In the genomic region with DNA sequence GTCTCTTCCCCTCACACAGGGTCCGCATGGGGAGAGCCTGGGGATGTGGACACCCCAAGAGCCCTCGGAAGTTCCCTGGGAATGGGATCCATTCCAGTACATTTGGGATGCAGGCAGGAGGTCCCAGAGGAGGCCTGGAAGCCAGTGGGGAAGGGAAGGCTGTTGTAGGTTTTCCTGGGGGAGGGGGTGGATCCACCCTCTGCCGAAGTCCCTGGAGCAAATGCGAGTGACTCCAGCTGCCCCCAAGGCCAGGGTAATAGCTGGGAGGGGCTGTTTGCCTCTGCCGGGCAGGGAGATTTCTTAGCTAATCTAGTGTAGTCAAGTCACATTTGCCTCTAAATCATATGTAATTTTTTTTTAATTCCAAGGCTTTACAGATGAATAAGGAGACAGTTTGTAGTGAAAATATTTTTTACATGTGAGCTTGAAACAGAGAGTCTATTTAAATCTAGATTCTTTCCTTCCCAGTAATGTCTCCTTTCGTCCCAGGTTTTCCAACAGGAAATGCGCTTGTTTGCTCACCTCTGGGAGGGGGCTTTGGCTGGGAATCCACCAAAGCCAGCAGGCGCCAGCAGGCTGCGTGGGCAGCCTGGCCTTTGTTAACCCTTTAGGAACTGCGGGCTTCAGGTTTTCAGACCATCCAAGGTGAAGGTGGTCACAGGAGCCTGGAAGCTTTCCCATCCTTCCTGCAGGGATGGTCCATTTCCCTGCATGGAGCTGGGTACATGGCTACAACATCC, we compare ENCODE assay signal across 15 cellular contexts. TPM values are rescaled to one million over a fixed set of nuclear protein-coding genes. Genes with fewer than 3 reads are reported as not detected.
DNase-seq lines count a peak whose midpoint lies in the region; FAIRE-seq and TF ChIP-seq lines count a peak whose summit lies in the region.
"Had no signal": no experiment of that assay in that cellular context is flagged by ENCODE, and none has a peak within 500 bp of the region (broad histone marks: within the 10 kb centered on the region; RNA-seq: fewer than 3 reads in every experiment).

No MANE protein-coding gene starts in this region.

- H3K36me3 ChIP-seq in astrocyte (ENCODE audit: insufficient read depth, low read length) (no peaks in the 10 kb centered on the region), neuronal stem cell (replicated peaks in 1 of 2; ENCODE audit: control insufficient read depth in 2 of 2, insufficient read depth in 2 of 2, low read length in 2 of 2) (no peaks in the 10 kb centered on the region), esophagus muscularis mucosa (peaks cover 0 to 62% (median 17%) of the 10 kb centered on the region in 4 donors)
- H3K36me3 ChIP-seq in effector memory CD4-positive, alpha-beta T cell (ENCODE audit: control insufficient read depth, insufficient read depth, low read length): peaks cover 36% of the 10 kb centered on the region
- H3K36me3 ChIP-seq: neutrophil had no signal

- H3K9ac ChIP-seq in H9 (ENCODE audit: extremely low read depth, insufficient read length, low read length) (no peak overlapping the region), astrocyte (ENCODE audit: low read length) (no peak overlapping the region), neuronal stem cell (ENCODE audit: low read depth, low read length, poor library complexity) (no peak overlapping the region)

- WGBS in H9 (ENCODE audit: extremely low coverage, insufficient read length, low lambda C conversion rate): no CpG with 5 or more reads among the region's 10 CpGs
- WGBS in neuronal stem cell (ENCODE audit: extremely low coverage in 2 of 2, insufficient read length in 2 of 2, insufficient replicate concordance in 1 of 2), 2 donors: no CpG with 5 or more reads among the region's 10 CpGs
- WGBS in esophagus muscularis mucosa: 74% methylated on average over 10 of the region's 10 CpGs

- H3K79me1 ChIP-seq in H9 (ENCODE audit: insufficient read depth, low read depth, low read length, poor library complexity, severe bottlenecking) (no peaks in the 10 kb centered on the region), neuronal stem cell (ENCODE audit: low read depth, low read length) (peaks cover 3% of the 10 kb centered on the region)

- H3K56ac ChIP-seq in H9 (ENCODE audit: insufficient read length, low read depth, low read length): no peak overlapping the region

- H4K8ac ChIP-seq in H9 (replicated peaks; ENCODE audit: insufficient read length, low read depth, low read length): no peak overlapping the region
- no peak overlapping the region for H4K8ac ChIP-seq in neuronal stem cell (ENCODE audit: low read depth, low read length)

- H3K27me3 ChIP-seq in H9 (ENCODE audit: insufficient read depth, low read length): no peaks in the 10 kb centered on the region
- H3K27me3 ChIP-seq in astrocyte (ENCODE audit: insufficient read depth, low read length): no peaks in the 10 kb centered on the region
- no peaks in the 10 kb centered on the region for H3K27me3 ChIP-seq in neuronal stem cell (ENCODE audit: control insufficient read depth in 3 of 3, insufficient read depth in 3 of 3, low read depth in 1 of 3, low read length in 3 of 3)
- H3K27me3 ChIP-seq in effector memory CD4-positive, alpha-beta T cell (replicated peaks; ENCODE audit: control insufficient read depth, insufficient read depth, low read length, poor library complexity, severe bottlenecking): no peaks in the 10 kb centered on the region
- H3K27me3 ChIP-seq in esophagus muscularis mucosa: no peaks in the 10 kb centered on the region
- H3K27me3 ChIP-seq: stomach had no signal

- H3K14ac ChIP-seq in H9 (ENCODE audit: insufficient read depth, low read length) (peak overlapping the region; percentile 25; the same call in 1 of the 2 replicates), neuronal stem cell (ENCODE audit: low read length) (no peak overlapping the region)

- H3K4me1 ChIP-seq in H9 (ENCODE audit: insufficient read depth, low read length) (peaks cover 4% of the 10 kb centered on the region), astrocyte (ENCODE audit: insufficient read depth, low read length) (peaks cover 23% of the 10 kb centered on the region), neuronal stem cell (ENCODE audit: control insufficient read depth in 2 of 2, insufficient read depth in 1 of 2, low read depth in 1 of 2, low read length in 2 of 2) (peaks cover 14 to 26% of the 10 kb centered on the region in 2 donors), esophagus muscularis mucosa (peaks cover 16 to 31% (median 20%) of the 10 kb centered on the region in 4 donors)
- peaks cover 35% of the 10 kb centered on the region for H3K4me1 ChIP-seq in effector memory CD4-positive, alpha-beta T cell (ENCODE audit: control insufficient read depth, insufficient read depth, low read length, poor library complexity, severe bottlenecking)

- H3K36me3 Mint-ChIP-seq in H9 (ENCODE audit: insufficient read depth in 1 of 3, low read depth in 3 of 3) (no peaks in the 10 kb centered on the region), astrocyte (ENCODE audit: low read depth, unreplicated experiment) (no peaks in the 10 kb centered on the region)

- TF ChIP-seq POLR2A in esophagus muscularis mucosa (IDR thresholded peaks at IDR 0.05; ENCODE audit: low read depth): no peak

- H3K23me2 ChIP-seq in H9 (ENCODE audit: insufficient read length, low read depth, low read length, poor library complexity, severe bottlenecking): no peaks in the 10 kb centered on the region

- H4K20me1 ChIP-seq in H9 (ENCODE audit: control insufficient read depth, insufficient read depth, insufficient read length): no peaks in the 10 kb centered on the region
- no peaks in the 10 kb centered on the region for H4K20me1 ChIP-seq in astrocyte (ENCODE audit: insufficient read depth, low read length)

- H3K4me1 Mint-ChIP-seq in H9: peaks cover 22% of the 10 kb centered on the region in 2 experiments
- peaks cover 3% of the 10 kb centered on the region for H3K4me1 Mint-ChIP-seq in astrocyte (ENCODE audit: low read depth, unreplicated experiment)

- no peak for FAIRE-seq in astrocyte (lab: Jason Lieb, UNC)
- FAIRE-seq: GM18507 had no signal

- H3K79me2 ChIP-seq in H9 (ENCODE audit: insufficient read depth, low read length): no peaks in the 10 kb centered on the region
- H3K79me2 ChIP-seq in astrocyte (ENCODE audit: insufficient read depth, low read length): no peaks in the 10 kb centered on the region

- H3K4ac ChIP-seq in H9 (ENCODE audit: low read depth, low read length): no peak overlapping the region
- no peak overlapping the region for H3K4ac ChIP-seq in neuronal stem cell (ENCODE audit: low read length)

- no peak for TF ChIP-seq CTCF in H9 (conservative IDR thresholded peaks at IDR 0.05)
- no peak for TF ChIP-seq CTCF in astrocyte (IDR thresholded peaks at IDR 0.05; ENCODE audit: insufficient read depth, low read depth, low read length)
- TF ChIP-seq CTCF in esophagus muscularis mucosa (IDR thresholded peaks at IDR 0.05): no peak

- H3T11ph ChIP-seq in H9 (ENCODE audit: low read length): no peak overlapping the region

- TF ChIP-seq EP300 in esophagus muscularis mucosa (IDR thresholded peaks at IDR 0.05): no peak

- H2AFZ ChIP-seq in H9 (ENCODE audit: low read length): no peak overlapping the region
- no peak overlapping the region for H2AFZ ChIP-seq in astrocyte (ENCODE audit: low read depth, low read length)
- peak overlapping the region; percentile 24 for H2AFZ ChIP-seq in neuronal stem cell (ENCODE audit: low read length)

- H3K4me3 ChIP-seq in astrocyte (ENCODE audit: insufficient read depth, low read depth, low read length) (no peak overlapping the region), neuronal stem cell (ENCODE audit: low read length in 2 of 2) (no peak overlapping the region), esophagus muscularis mucosa (no peak overlapping the region)
- H3K4me3 ChIP-seq in effector memory CD4-positive, alpha-beta T cell (ENCODE audit: insufficient read depth, low read depth, low read length, poor library complexity, severe bottlenecking): no peak overlapping the region
- H3K4me3 ChIP-seq: stomach had no signal

- H3K4me2 ChIP-seq in H9 (ENCODE audit: insufficient read depth, insufficient read length, low read length) (no peak overlapping the region), astrocyte (ENCODE audit: low read length) (peak overlapping the region; percentile 6), neuronal stem cell (ENCODE audit: insufficient read depth, low read length, poor library complexity, severe bottlenecking) (no peak overlapping the region)

- H3K27ac Mint-ChIP-seq in H9: peak overlapping the region in 1 of 3 experiments; percentile 91; a peak in 3 of 7 replicates
- H3K27ac Mint-ChIP-seq in astrocyte (ENCODE audit: unreplicated experiment): no peak overlapping the region
- H3K27ac Mint-ChIP-seq: activated naive CD8-positive, alpha-beta T cell treated with anti-CD3 and anti-CD28 coated beads for 36 hours; CD4-positive, alpha-beta T cell had no signal

- H3K23ac ChIP-seq in H9 (ENCODE audit: insufficient read length, low read depth, low read length): no peak overlapping the region
- no peak overlapping the region for H3K23ac ChIP-seq in neuronal stem cell (ENCODE audit: low read depth, low read length, poor library complexity)

- H4K91ac ChIP-seq in H9 (ENCODE audit: insufficient read length, low read depth, low read length) (no peak overlapping the region), neuronal stem cell (ENCODE audit: low read depth, low read length, poor library complexity) (no peak overlapping the region)

- DNase-seq in H9 (peak; percentile 52), NCI-H146 (lab: John Stamatoyannopoulos, UW) (peak; percentile 85), astrocyte (ENCODE audit: low read depth) (peak; percentile 16), neuronal stem cell (ENCODE audit: low spot score) (no peak), esophagus muscularis mucosa (ENCODE audit: extremely low spot score) (no peak)
- DNase-seq in activated CD8-positive, alpha-beta memory T cell treated with anti-CD3 and anti-CD28 coated beads, Interleukin-2, amount 50 U/mL, for 4 hours: no peak
- DNase-seq in effector memory CD4-positive, alpha-beta T cell: no peak
- DNase-seq: activated naive CD8-positive, alpha-beta T cell treated with anti-CD3 and anti-CD28 coated beads for 36 hours; CD4-positive, alpha-beta T cell; HCEC 1CT; MM.1S; NK-92 treated with Interleukin-12 subunit alpha and Interleukin-12 subunit beta, amount 100 ng/mL, for 24 hours; stomach had no signal

- H2BK5ac ChIP-seq in H9 (ENCODE audit: insufficient read length, low read length): no peak overlapping the region
- no peak overlapping the region for H2BK5ac ChIP-seq in neuronal stem cell (ENCODE audit: low read length)

- no peaks in the 10 kb centered on the region for H3K9me3 Mint-ChIP-seq in H9
- no peaks in the 10 kb centered on the region for H3K9me3 Mint-ChIP-seq in astrocyte (ENCODE audit: unreplicated experiment)
- H3K9me3 Mint-ChIP-seq: activated naive CD8-positive, alpha-beta T cell treated with anti-CD3 and anti-CD28 coated beads for 36 hours; CD4-positive, alpha-beta T cell had no signal

- H2BK15ac ChIP-seq in H9 (ENCODE audit: low read depth, low read length) (no peak overlapping the region), neuronal stem cell (ENCODE audit: low read length) (peak overlapping the region; percentile 60)

- H3K18ac ChIP-seq in H9 (ENCODE audit: insufficient read length, low read depth, low read length) (no peak overlapping the region), neuronal stem cell (ENCODE audit: low read length) (peak overlapping the region; percentile 7)

- H2BK120ac ChIP-seq in H9 (ENCODE audit: low read depth, low read length, poor library complexity, severe bottlenecking): no peak overlapping the region
- no peak overlapping the region for H2BK120ac ChIP-seq in neuronal stem cell (ENCODE audit: low read depth, low read length)

- intact Hi-C loops in esophagus muscularis mucosa (cut with DNase I): no loop called here

- no peak overlapping the region for H4K5ac ChIP-seq in H9 (ENCODE audit: insufficient read length, low read depth, low read length)

- H3K4me3 Mint-ChIP-seq in H9: peak overlapping the region in 1 of 2 experiments; percentile 17; a peak in 2 of 5 replicates
- no peak overlapping the region for H3K4me3 Mint-ChIP-seq in astrocyte (ENCODE audit: unreplicated experiment)
- H3K4me3 Mint-ChIP-seq: activated naive CD8-positive, alpha-beta T cell treated with anti-CD3 and anti-CD28 coated beads for 36 hours; CD4-positive, alpha-beta T cell had no signal

- H3K9me3 ChIP-seq in H9 (ENCODE audit: control insufficient read depth, low read depth, low read length): no peaks in the 10 kb centered on the region
- H3K9me3 ChIP-seq in astrocyte (ENCODE audit: insufficient read depth, low read depth, low read length): no peaks in the 10 kb centered on the region
- H3K9me3 ChIP-seq in neuronal stem cell (replicated peaks in 1 of 2; ENCODE audit: control insufficient read depth in 2 of 2, insufficient read depth in 1 of 2, low read depth in 1 of 2, low read length in 2 of 2): peaks cover 0 to 3% of the 10 kb centered on the region in 2 donors
- H3K9me3 ChIP-seq in effector memory CD4-positive, alpha-beta T cell (ENCODE audit: control insufficient read depth, low read length): no peaks in the 10 kb centered on the region
- no peaks in the 10 kb centered on the region for H3K9me3 ChIP-seq in esophagus muscularis mucosa
- H3K9me3 ChIP-seq: neutrophil, stomach had no signal

- no peak overlapping the region for H2BK12ac ChIP-seq in H9 (ENCODE audit: insufficient read length, low read depth, low read length)
- H2BK12ac ChIP-seq in neuronal stem cell (ENCODE audit: low read length): no peak overlapping the region

- no peak overlapping the region for H2BK20ac ChIP-seq in H9 (ENCODE audit: low read depth, low read length, poor library complexity, severe bottlenecking)

- no peaks in the 10 kb centered on the region; the same call in 1 of the 2 replicates for H3K27me3 Mint-ChIP-seq in H9 (ENCODE audit: low read depth)
- peaks cover 13% of the 10 kb centered on the region for H3K27me3 Mint-ChIP-seq in astrocyte (ENCODE audit: low read depth, unreplicated experiment)
- H3K27me3 Mint-ChIP-seq: activated naive CD8-positive, alpha-beta T cell treated with anti-CD3 and anti-CD28 coated beads for 36 hours; CD4-positive, alpha-beta T cell had no signal

- no peak overlapping the region for H3K27ac ChIP-seq in H9 (ENCODE audit: insufficient read length, low read depth, low read length)
- no peak overlapping the region for H3K27ac ChIP-seq in astrocyte (ENCODE audit: low read depth, low read length)
- no peak overlapping the region for H3K27ac ChIP-seq in neuronal stem cell (replicated peaks; ENCODE audit: low read length)
- H3K27ac ChIP-seq in effector memory CD4-positive, alpha-beta T cell (ENCODE audit: insufficient read depth, low read length, poor library complexity, severe bottlenecking): no peak overlapping the region
- no peak overlapping the region for H3K27ac ChIP-seq in esophagus muscularis mucosa (replicated peaks in 1 of 4)
- H3K27ac ChIP-seq: neutrophil had no signal

- H2AK5ac ChIP-seq in H9 (ENCODE audit: insufficient read length, low read length) (no peak overlapping the region), neuronal stem cell (ENCODE audit: low read depth, low read length) (peak overlapping the region; percentile 63)

RNA-seq across cellular contexts. Expression of a gene that starts 26.8 kb away (rescaled TPM):
- total RNA-seq in H9 (2021) (0.39 and 0.74 TPM in 2 replicates), astrocyte (1.2 and 1.8 TPM in 2 replicates), esophagus muscularis mucosa (10 to 100 TPM; 13.7 to 18.7 (median 15.2) TPM)
- 0.13 TPM for polyA plus RNA-seq in neuronal stem cell (2013, experiment 1 of 2)
- polyA plus RNA-seq in neuronal stem cell (2013, experiment 2 of 2): 0.08 TPM

RNA-seq across cellular contexts. Expression of a gene that starts 43.7 kb away (rescaled TPM):
- total RNA-seq in H9 (2021) (2.9 and 3.0 TPM in 2 replicates), astrocyte (35.2 and 60.5 TPM in 2 replicates), esophagus muscularis mucosa (10 to 100 TPM; 56.1 to 82.2 (median 67.2) TPM)
- 2.9 TPM for polyA plus RNA-seq in neuronal stem cell (2013, experiment 1 of 2)
- polyA plus RNA-seq in neuronal stem cell (2013, experiment 2 of 2): 2.8 TPM
- total RNA-seq: activated naive CD8-positive, alpha-beta T cell treated with anti-CD3 and anti-CD28 coated beads for 36 hours; CD4-positive, alpha-beta T cell had no signal

Comparison
In these comparisons a context has a peak if more than half of its experiments do, and no peak if none do; other contexts are left out.
1. DNase-seq: peak in H9 (single experiment), NCI-H146 (single experiment) and astrocyte (single experiment); none in neuronal stem cell (single experiment), activated CD8-positive, alpha-beta memory T cell treated with anti-CD3 and anti-CD28 coated beads, Interleukin-2, amount 50 U/mL, for 4 hours (single experiment), effector memory CD4-positive, alpha-beta T cell (0 of 3) and esophagus muscularis mucosa (single experiment).